ENCODE assay signal across 14 cellular contexts in the genomic region with DNA sequence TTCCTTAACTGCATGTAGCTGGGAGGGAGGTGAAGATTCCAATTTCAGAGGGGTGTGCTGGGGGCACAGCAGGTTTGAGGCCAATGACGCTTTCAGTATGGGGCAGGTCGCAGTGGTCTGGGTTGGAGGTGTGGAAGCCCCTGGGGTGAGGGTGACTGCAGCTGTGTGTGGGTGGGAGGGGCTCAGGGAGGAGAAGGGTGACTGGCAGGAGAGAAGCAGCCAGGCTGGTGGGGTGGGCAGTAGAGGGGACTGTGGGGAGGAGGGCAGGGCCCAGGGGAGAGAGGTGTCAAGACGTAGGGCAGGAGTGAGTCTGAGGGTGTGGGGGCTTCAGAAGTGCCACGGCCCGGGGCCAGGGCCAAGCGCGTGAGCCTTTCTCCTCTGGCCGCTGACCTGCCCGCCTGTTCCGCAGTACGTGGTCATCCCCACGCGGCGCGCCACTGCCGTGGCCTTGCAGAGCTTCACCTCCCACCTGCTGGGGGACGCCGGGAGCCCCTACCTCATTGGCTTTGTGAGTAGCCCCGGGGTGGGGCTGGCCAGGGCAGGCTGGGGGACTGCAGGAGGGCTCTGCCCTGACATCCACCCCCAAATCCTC. TPM values are rescaled to one million over a fixed set of nuclear protein-coding genes. Genes with fewer than 3 reads are reported as not detected.
DNase-seq lines count a peak whose midpoint lies in the region; ATAC-seq and TF ChIP-seq lines count a peak whose summit lies in the region.
"Had no signal": no experiment of that assay in that cellular context is flagged by ENCODE, and none has a peak within 500 bp of the region (broad histone marks: within the 10 kb centered on the region; RNA-seq: fewer than 3 reads in every experiment).

No MANE protein-coding gene starts in this region.

- H3K27me3 ChIP-seq in BLaER1 (no peaks in the 10 kb centered on the region), HUES6 (ENCODE audit: control insufficient read depth, insufficient read depth, low read length) (peaks cover 29% of the 10 kb centered on the region), esophagus muscularis mucosa (peaks cover 0 to 22% (median 0%) of the 10 kb centered on the region in 4 donors), ovary (no peaks in the 10 kb centered on the region)
- H3K27me3 ChIP-seq: brain microvascular endothelial cell, SJSA1 had no signal

- peaks cover 58% of the 10 kb centered on the region for H4K20me1 ChIP-seq in BLaER1

- H3K9ac ChIP-seq in BLaER1 (no peak overlapping the region), HUES6 (ENCODE audit: low read length) (no peak overlapping the region)

- H3K4me2 ChIP-seq in BLaER1 = peak overlapping the region; percentile 52

- H3K9me3 ChIP-seq in BLaER1 (no peaks in the 10 kb centered on the region), HUES6 (ENCODE audit: control insufficient read depth, insufficient read depth, low read depth, low read length) (no peaks in the 10 kb centered on the region), esophagus muscularis mucosa (no peaks in the 10 kb centered on the region), ovary (no peaks in the 10 kb centered on the region)
- H3K9me3 ChIP-seq: SJSA1 had no signal

- intact Hi-C loops in esophagus muscularis mucosa (cut with DNase I) (no loop called here), ovary (cut with DNase I) (no loop called here)

- ATAC-seq in GM21360 (IDR thresholded peaks at IDR 0.05; ENCODE audit: unreplicated experiment) = no peak
- no peak for ATAC-seq in HG02571 (IDR thresholded peaks at IDR 0.05; ENCODE audit: unreplicated experiment)

- DNase-seq in esophagus muscularis mucosa (ENCODE audit: extremely low spot score) (no peak), ovary (peak in 2 of 5 donors; percentile 41 to 61), NCI-H1048 (lab: John Stamatoyannopoulos, UW) (no peak), DMS79 treated with DMSO at 0.1 percent for 48 hours (lab: John Stamatoyannopoulos, UW) (no peak)
- DNase-seq: activated gamma-delta T cell; AML-193; brain microvascular endothelial cell; DMS79; stimulated activated CD8-positive, alpha-beta memory T cell treated with anti-CD3 and anti-CD28 coated beads, Interleukin-4, amount 100 ng/mL, for 48 hours had no signal

- no peak overlapping the region for H3K4me3 ChIP-seq in BLaER1
- H3K4me3 ChIP-seq in HUES6 (ENCODE audit: low read depth, low read length) = peak overlapping the region; percentile 37; the same call in 1 of the 2 replicates
- peak overlapping the region in 3 of 4 donors; percentile 9 to 29 (median 15) for H3K4me3 ChIP-seq in esophagus muscularis mucosa
- peak overlapping the region; percentile 12 for H3K4me3 ChIP-seq in ovary
- H3K4me3 ChIP-seq: SJSA1 had no signal

- 72% methylated on average over 4 of the region's 19 CpGs for WGBS in esophagus muscularis mucosa
- 22 to 47% (median 27%) methylated on average over 19 of the region's 19 CpGs for WGBS in ovary, 3 donors

- TF ChIP-seq CTCF in esophagus muscularis mucosa (IDR thresholded peaks at IDR 0.05) (no peak), ovary (IDR thresholded peaks at IDR 0.05) (no peak)

- peaks cover 50% of the 10 kb centered on the region for H3K36me3 ChIP-seq in BLaER1
- H3K36me3 ChIP-seq in HUES6 (ENCODE audit: control insufficient read depth, insufficient read depth, low read length) = peaks cover 40% of the 10 kb centered on the region
- peaks cover 10 to 39% (median 29%) of the 10 kb centered on the region in 4 donors for H3K36me3 ChIP-seq in esophagus muscularis mucosa
- H3K36me3 ChIP-seq in ovary = no peaks in the 10 kb centered on the region

- 0 out of 2 replicates have a peak overlapping the region, but pooled peaks have one; percentile 13 for H3K27ac ChIP-seq in BLaER1
- H3K27ac ChIP-seq in HUES6 (ENCODE audit: low read depth, low read length) = no peak overlapping the region
- peak overlapping the region; percentile 52 to 76 (median 70) for H3K27ac ChIP-seq in esophagus muscularis mucosa (replicated peaks in 1 of 4)
- H3K27ac ChIP-seq in ovary = no peak overlapping the region
- H3K27ac ChIP-seq: brain microvascular endothelial cell, SJSA1 had no signal

- no peak for TF ChIP-seq EP300 in esophagus muscularis mucosa (IDR thresholded peaks at IDR 0.05)
- no peak for TF ChIP-seq EP300 in ovary (IDR thresholded peaks at IDR 0.05)

- peaks cover 86% of the 10 kb centered on the region for H3K4me1 ChIP-seq in BLaER1
- H3K4me1 ChIP-seq in HUES6 (ENCODE audit: control insufficient read depth, insufficient read depth, low read length) = peaks cover 27% of the 10 kb centered on the region
- peaks cover 75 to 96% (median 87%) of the 10 kb centered on the region in 4 donors for H3K4me1 ChIP-seq in esophagus muscularis mucosa
- peaks cover 14% of the 10 kb centered on the region for H3K4me1 ChIP-seq in ovary (ENCODE audit: insufficient read depth)
- H3K4me1 ChIP-seq: SJSA1 had no signal

- no peak for TF ChIP-seq POLR2A in esophagus muscularis mucosa (IDR thresholded peaks at IDR 0.05; ENCODE audit: low read depth)
- no peak for TF ChIP-seq POLR2A in ovary (IDR thresholded peaks at IDR 0.05)

RNA-seq across cellular contexts. Expression of gene MYBBP1A, which starts 19.4 kb away (rescaled TPM):
- total RNA-seq in esophagus muscularis mucosa = 10 to 100 TPM; 31.6 to 45.4 (median 36.1) TPM
- 10 to 100 TPM; 18.5 to 71.4 (median 46.4) TPM for total RNA-seq in ovary
- polyA plus RNA-seq in ovary = 10 to 100 TPM; 12.7 to 24.3 TPM

RNA-seq across cellular contexts. Expression of gene GGT6, which starts 24.6 kb away (rescaled TPM):
- total RNA-seq in esophagus muscularis mucosa (not detected), ovary (10 to 100 TPM in 1 of 7 donors, 1 to 10 TPM in 4, under 1 TPM in 2; 0.58 to 31.5 (median 1.5) TPM)
- under 1 TPM; 0.08 to 0.36 TPM for polyA plus RNA-seq in ovary
- total RNA-seq: SJSA1 had no signal

RNA-seq across cellular contexts. Expression of gene SPNS2, which starts 37.1 kb away (rescaled TPM):
- total RNA-seq in esophagus muscularis mucosa = 10 to 100 TPM in 3 of 4 donors, 1 to 10 TPM in 1; 10.0 to 19.9 (median 18.8) TPM
- 10 to 100 TPM in 1 of 7 donors, 1 to 10 TPM in 6; 2.4 to 12.7 (median 4.2) TPM for total RNA-seq in ovary
- polyA plus RNA-seq in ovary = 1 to 10 TPM in 1 of 2 donors, under 1 TPM in 1; 0.48 to 5.9 TPM

RNA-seq across cellular contexts. Expression of gene SMTNL2, which starts 48.6 kb away (rescaled TPM):
- total RNA-seq in esophagus muscularis mucosa (1 to 10 TPM; 3.0 to 7.2 (median 4.7) TPM), ovary (10 to 100 TPM in 5 of 7 donors, 1 to 10 TPM in 2; 3.7 to 34.3 (median 17.8) TPM)
- polyA plus RNA-seq in ovary = 1 to 10 TPM; 4.7 to 4.8 TPM
- total RNA-seq: SJSA1 had no signal

Comparison
In these comparisons a context has a peak if more than half of its experiments do, and no peak if none do; other contexts are left out.
1. H3K27ac ChIP-seq: peak in BLaER1 (single experiment) and esophagus muscularis mucosa (4 of 4); none in HUES6 (single experiment) and ovary (0 of 2).